8 cellular contexts compared by ENCODE assay signal in genomic region chr12:40336573-40337199, GRCh38.
DNase-seq lines count a peak whose midpoint lies in the region; TF ChIP-seq lines count a peak whose summit lies in the region.

No MANE protein-coding gene starts in this region.

- H3K9ac ChIP-seq in GM23248 = no peak overlapping the region

- H3K27ac Mint-ChIP-seq in Caco-2 (ENCODE audit: unreplicated experiment) = no peak overlapping the region

- H2AFZ ChIP-seq in GM23248 = no peak overlapping the region

- TF ChIP-seq CTCF in Caco-2 (IDR thresholded peaks at IDR 0.05; ENCODE audit: insufficient read depth in 1 of 2, low read depth in 1 of 2, low read length in 1 of 2, severe bottlenecking in 1 of 2, unreplicated experiment in 1 of 2) = peak; percentile 57 to 70
- peak; percentile 32 to 41 for TF ChIP-seq CTCF in tibial artery (IDR thresholded peaks at IDR 0.05)

- H3K9me3 ChIP-seq in Caco-2 (no peaks in the 10 kb centered on the region), GM23248 (ENCODE audit: low read depth) (no peaks in the 10 kb centered on the region), tibial artery (no peaks in the 10 kb centered on the region)

- intact Hi-C loops in Caco-2 (cut with micrococcal nuclease; ENCODE audit: unreplicated experiment) = no loop called here
- intact Hi-C loops in tibial artery (cut with DNase I; ENCODE audit: low total_unique reads) = no loop called here

- DNase-seq in Caco-2 = peak in 1 of 2 experiments; percentile 15
- DNase-seq in GM23248 = peak; percentile 53
- DNase-seq in NCI-H82 treated with DMSO at 0.1 percent for 48 hours (lab: John Stamatoyannopoulos, UW; ENCODE audit: unreplicated experiment) = peak; percentile 36
- DNase-seq in fibroblast of gingiva (ENCODE audit: low read depth) = peak; percentile 4
- no peak for DNase-seq in tibial artery
- DNase-seq in MV-4-11 (lab: John Stamatoyannopoulos, UW) = no peak
- no peak for DNase-seq in DMS79 treated with DMSO at 0.1 percent for 48 hours (lab: John Stamatoyannopoulos, UW)
- DNase-seq in NCI-H1092 (lab: John Stamatoyannopoulos, UW) = no peak

- no peaks in the 10 kb centered on the region for H3K36me3 Mint-ChIP-seq in Caco-2 (ENCODE audit: insufficient read depth, unreplicated experiment)

- WGBS in GM23248 (ENCODE audit: low coverage in 1 of 2, low lambda C conversion rate in 2 of 2, missing lambda C conversion rate in 2 of 2), 2 experiments = 46 to 51% methylated on average over 1 of the region's 1 CpG

- no peaks in the 10 kb centered on the region for H3K36me3 ChIP-seq in Caco-2 (ENCODE audit: control insufficient read depth, insufficient read depth, low read length)
- H3K36me3 ChIP-seq in GM23248 (ENCODE audit: low read depth) = no peaks in the 10 kb centered on the region
- peaks cover 23 to 48% (median 41%) of the 10 kb centered on the region in 3 donors for H3K36me3 ChIP-seq in tibial artery

- CTCF ChIA-PET in Caco-2 (lab: Charles Lee) = no interaction called here

- POLR2A ChIA-PET in Caco-2 (lab: Charles Lee) = no interaction called here

- no peaks in the 10 kb centered on the region for H3K4me1 Mint-ChIP-seq in Caco-2 (ENCODE audit: low read depth, unreplicated experiment)

- no peaks in the 10 kb centered on the region for H3K79me2 ChIP-seq in GM23248 (ENCODE audit: insufficient read depth)

- no TSS peak for BruUV-seq in Caco-2 (replicated peaks; lab: Mats Ljungman, UMichigan)

- H3K27ac ChIP-seq in GM23248 (no peak overlapping the region), tibial artery (no peak overlapping the region)

- H4K20me1 ChIP-seq in GM23248 (ENCODE audit: insufficient read depth) = no peaks in the 10 kb centered on the region

- H3K27me3 ChIP-seq in Caco-2 (replicated peaks; ENCODE audit: control insufficient read depth, insufficient read depth, low read length) (no peaks in the 10 kb centered on the region), GM23248 (replicated peaks; ENCODE audit: insufficient read depth) (no peaks in the 10 kb centered on the region), tibial artery (no peaks in the 10 kb centered on the region)

- no peaks in the 10 kb centered on the region for H3K4me1 ChIP-seq in Caco-2
- H3K4me1 ChIP-seq in GM23248 (ENCODE audit: insufficient read depth) = no peaks in the 10 kb centered on the region
- peaks cover 0 to 7% (median 2%) of the 10 kb centered on the region in 4 donors for H3K4me1 ChIP-seq in tibial artery

- no peaks in the 10 kb centered on the region for H3F3A ChIP-seq in GM23248 (ENCODE audit: insufficient read depth)

- no peak overlapping the region for H3K4me2 ChIP-seq in GM23248 (ENCODE audit: unreplicated experiment)

- H3K4me3 ChIP-seq in Caco-2 (ENCODE audit: low read depth, low read length) = no peak overlapping the region
- no peak overlapping the region for H3K4me3 ChIP-seq in GM23248
- no peak overlapping the region for H3K4me3 ChIP-seq in tibial artery

- H3K4me3 Mint-ChIP-seq in Caco-2 (ENCODE audit: unreplicated experiment) = no peak overlapping the region

- in situ Hi-C loops in GM23248 (cut with MboI) = no loop called here

- H3K27me3 Mint-ChIP-seq in Caco-2 (ENCODE audit: insufficient read depth, unreplicated experiment) = peaks cover 6% of the 10 kb centered on the region

- no peaks in the 10 kb centered on the region for H3K9me3 Mint-ChIP-seq in Caco-2 (ENCODE audit: unreplicated experiment)

- no peaks in the 10 kb centered on the region for H3K9me2 ChIP-seq in GM23248 (ENCODE audit: insufficient read depth)

Comparison
In these comparisons a context has a peak if more than half of its experiments do, and no peak if none do; other contexts are left out.
1. DNase-seq: peak in GM23248 (single experiment), NCI-H82 treated with DMSO at 0.1 percent for 48 hours (single experiment) and fibroblast of gingiva (single experiment); none in tibial artery (0 of 2), MV-4-11 (single experiment), DMS79 treated with DMSO at 0.1 percent for 48 hours (single experiment) and NCI-H1092 (single experiment).